Comparison of ENCODE assay signal across 24 cellular contexts in genomic region chr3:117512975-117513374, GRCh38.
A peak's percentile ranks its signal among the peaks of the same experiment; 100 is the strongest.
DNase-seq lines count a peak whose midpoint lies in the region; ATAC-seq and TF ChIP-seq lines count a peak whose summit lies in the region.
"Had no signal": no experiment of that assay in that cellular context is flagged by ENCODE, and none has a peak within 500 bp of the region (broad histone marks: within the 10 kb centered on the region; RNA-seq: fewer than 3 reads in every experiment).

No MANE protein-coding gene starts in this region.

- no peaks in the 10 kb centered on the region for H3K4me1 ChIP-seq in MM.1S (ENCODE audit: low read length)
- H3K4me1 ChIP-seq: BLaER1 had no signal

- H3K4me2 ChIP-seq in MM.1S (ENCODE audit: low read depth, low read length): no peak overlapping the region
- H3K4me2 ChIP-seq: BLaER1 had no signal

- no peaks in the 10 kb centered on the region for H4K20me1 ChIP-seq in MM.1S (ENCODE audit: insufficient read depth, low read length)
- H4K20me1 ChIP-seq: BLaER1 had no signal

- no peaks in the 10 kb centered on the region for H3K9me3 ChIP-seq in MM.1S (replicated peaks; ENCODE audit: insufficient read depth, low read length)
- H3K9me3 ChIP-seq: BLaER1 had no signal

- H3F3A ChIP-seq in MM.1S (ENCODE audit: insufficient read depth, low read length): no peaks in the 10 kb centered on the region

- no peak for ATAC-seq in GM19463 (IDR thresholded peaks at IDR 0.05; ENCODE audit: unreplicated experiment)
- ATAC-seq: HepG2 had no signal

- no peak overlapping the region for H2AFZ ChIP-seq in MM.1S (ENCODE audit: low read length)

- no peak overlapping the region for H3K9ac ChIP-seq in MM.1S (ENCODE audit: low read length)
- H3K9ac ChIP-seq: BLaER1 had no signal

- no peaks in the 10 kb centered on the region for H3K79me2 ChIP-seq in MM.1S (ENCODE audit: low read length)

- H3K27me3 ChIP-seq in MM.1S (replicated peaks; ENCODE audit: insufficient read depth, low read length): no peaks in the 10 kb centered on the region
- H3K27me3 ChIP-seq: BLaER1 had no signal

- TF ChIP-seq CTCF in fibroblast of villous mesenchyme (IDR thresholded peaks at IDR 0.05; ENCODE audit: insufficient read depth, low read depth, low read length) (no peak), MM.1S (IDR thresholded peaks at IDR 0.05; ENCODE audit: low read length) (no peak)

- peak; percentile 14 for DNase-seq in GM03348 (ENCODE audit: low spot score)
- DNase-seq in amniotic epithelial cell (ENCODE audit: low read depth): peak; percentile 68
- peak; percentile 16 for DNase-seq in fibroblast of villous mesenchyme (ENCODE audit: low read depth)
- DNase-seq in pulmonary artery endothelial cell (ENCODE audit: low read depth, low spot score): peak; percentile 2
- DNase-seq in activated naive CD4-positive, alpha-beta T cell treated with Interleukin-2 at 50 U/mL for 16 hours: no peak
- DNase-seq in activated T-cell treated with anti-CD3 and anti-CD28 coated beads, Interleukin-2, amount 50 U/mL, for 48 hours: no peak
- no peak for DNase-seq in MM.1S
- DNase-seq: CD4-positive, alpha-beta T cell; COR-L47; DMS79; KG1; NCI-H1105; NCI-H146; NCI-H2029 treated with DMSO at 0.1 percent for 48 hours; NCI-H345; NCI-H524; NCI-H774; NK-92 treated with Interleukin-12 subunit alpha and Interleukin-12 subunit beta, amount 100 ng/mL, for 24 hours; SHP77 treated with DMSO at 0.1 percent for 48 hours had no signal

- H3K9me2 ChIP-seq in MM.1S (replicated peaks; ENCODE audit: insufficient read depth, low read length): no peaks in the 10 kb centered on the region

- H3K27ac ChIP-seq in MM.1S (ENCODE audit: low read length): no peak overlapping the region
- H3K27ac ChIP-seq: BLaER1, RWPE1, SK-N-MC had no signal

- no peak overlapping the region for H3K4me3 ChIP-seq in fibroblast of villous mesenchyme (ENCODE audit: low read depth, low read length)
- H3K4me3 ChIP-seq in MM.1S (ENCODE audit: low read length): no peak overlapping the region
- H3K4me3 ChIP-seq: BLaER1, SK-N-MC had no signal

- H3K36me3 ChIP-seq in MM.1S (replicated peaks; ENCODE audit: insufficient read depth, low read length): no peaks in the 10 kb centered on the region
- H3K36me3 ChIP-seq: BLaER1 had no signal

Comparison
In these comparisons a context has a peak if more than half of its experiments do, and no peak if none do; other contexts are left out.
1. DNase-seq: peak in GM03348 (single experiment), amniotic epithelial cell (single experiment), fibroblast of villous mesenchyme (single experiment) and pulmonary artery endothelial cell (single experiment); none in activated naive CD4-positive, alpha-beta T cell treated with Interleukin-2 at 50 U/mL for 16 hours (single experiment), activated T-cell treated with anti-CD3 and anti-CD28 coated beads, Interleukin-2, amount 50 U/mL, for 48 hours (0 of 2) and MM.1S (single experiment).